20 cellular contexts compared by ENCODE assay signal in the genomic region with DNA sequence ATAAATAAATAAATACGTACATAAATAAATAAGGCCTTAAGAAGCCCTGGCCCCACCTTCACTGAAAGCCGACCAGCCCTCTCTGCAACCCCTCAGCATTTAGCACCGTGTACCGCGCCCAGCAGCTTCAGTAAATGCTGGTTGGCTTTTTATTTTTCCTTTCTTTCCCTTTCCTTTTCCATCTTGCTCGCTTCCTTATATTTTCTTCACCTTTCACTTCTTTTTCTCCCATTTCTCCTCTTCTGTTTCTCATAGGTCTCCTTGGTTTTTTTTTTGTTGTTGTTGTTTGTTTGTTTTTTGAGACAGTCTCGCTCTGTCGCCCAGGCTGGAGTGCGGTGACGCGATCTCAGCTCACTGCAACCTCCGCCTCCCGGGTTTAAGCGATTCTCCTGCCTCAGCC. TPM values are rescaled to one million over a fixed set of nuclear protein-coding genes. Genes with fewer than 3 reads are reported as not detected.
"Had no signal": no experiment of that assay in that cellular context is flagged by ENCODE, and none has a peak within 500 bp of the region (broad histone marks: within the 10 kb centered on the region; RNA-seq: fewer than 3 reads in every experiment).

No MANE protein-coding gene starts in this region.

- H3K27me3 ChIP-seq: adrenal gland, right lobe of liver, thyroid gland had no signal

- H3K36me3 Mint-ChIP-seq: activated naive CD4-positive, alpha-beta T cell treated with anti-CD3 and anti-CD28 coated beads, Interleukin-2, amount 10 ng/mL, durations not matched to agents 7 days and 5 days had no signal

- H3K4me1 Mint-ChIP-seq: activated CD4-positive, alpha-beta T cell treated with anti-CD3 and anti-CD28 coated beads for 36 hours had no signal

- H3K9me3 ChIP-seq: adrenal gland, mucosa of descending colon, pancreas, right lobe of liver, thyroid gland had no signal

- H3K36me3 ChIP-seq: adrenal gland, pancreas, right lobe of liver, thyroid gland had no signal

- H3K27ac Mint-ChIP-seq: activated CD8-positive, alpha-beta T cell treated with anti-CD3 and anti-CD28 coated beads for 36 hours; activated naive CD4-positive, alpha-beta T cell treated with anti-CD3 and anti-CD28 coated beads, Interleukin-2, amount 10 ng/mL, durations not matched to agents 7 days and 5 days; activated T-cell treated with anti-CD3 and anti-CD28 coated beads, Interleukin-2, amount 50 U/mL, for 24 hours; activated T-helper 2 cell treated with anti-CD3 and anti-CD28 coated beads, Interferon-gamma antibody, Interleukin-2, Interleukin-4, amounts not matched to agents 10 μg/mL and 5 μg/mL and 100 μg/mL, durations not matched to agents 14 hours and 24 hours and 36 hours had no signal

- DNase-seq: activated T-cell treated with anti-CD3 and anti-CD28 coated beads, Interleukin-2, amount 50 U/mL, for 24 hours; effector CD4-positive, alpha-beta T cell; pancreas; stimulated activated CD4-positive, alpha-beta T cell treated with anti-CD3 and anti-CD28 coated beads, Interleukin-4, amount 100 ng/mL, for 1 hour had no signal

- H3K27ac ChIP-seq: adrenal gland, pancreas, right lobe of liver, thyroid gland had no signal

- H3K9me3 Mint-ChIP-seq: activated naive CD4-positive, alpha-beta T cell treated with anti-CD3 and anti-CD28 coated beads, Interleukin-2, amount 10 ng/mL, durations not matched to agents 7 days and 5 days; activated T-cell treated with anti-CD3 and anti-CD28 coated beads, Interleukin-2, amount 50 U/mL, for 24 hours; activated T-helper 2 cell treated with anti-CD3 and anti-CD28 coated beads, Interferon-gamma antibody, Interleukin-2, Interleukin-4, amounts not matched to agents 10 μg/mL and 5 μg/mL and 100 μg/mL, durations not matched to agents 14 hours and 24 hours and 36 hours had no signal

- H3K4me3 ChIP-seq: mucosa of descending colon, smooth muscle cell had no signal

- H3K4me1 ChIP-seq: adrenal gland, pancreas, right lobe of liver, thyroid gland had no signal

RNA-seq across cellular contexts. Expression of gene ZAN, which starts 11.2 kb away (rescaled TPM):
- total RNA-seq: activated CD4-positive, alpha-beta T cell treated with anti-CD3 and anti-CD28 coated beads for 36 hours; activated CD8-positive, alpha-beta T cell treated with anti-CD3 and anti-CD28 coated beads for 36 hours; activated T-helper 2 cell treated with anti-CD3 and anti-CD28 coated beads, Interferon-gamma antibody, Interleukin-2, Interleukin-4, amounts not matched to agents 10 μg/mL and 5 μg/mL and 100 μg/mL, durations not matched to agents 14 hours and 24 hours and 36 hours; adrenal gland; cerebellum; frontal cortex; kidney epithelial cell; left ventricle myocardium superior; mucosa of descending colon; naive thymus-derived CD4-positive, alpha-beta T cell; pulmonary artery endothelial cell; smooth muscle cell; T-helper 2 cell treated with Interferon-gamma antibody and Interleukin-4, amounts not matched to agents 100 ng/mL and 5 ng/mL, for 36 hours had no signal
- polyA plus RNA-seq: adrenal gland; naive thymus-derived CD4-positive, alpha-beta T cell; smooth muscle cell had no signal

RNA-seq across cellular contexts. Expression of gene EPO, which starts 24.3 kb away (rescaled TPM):
- total RNA-seq: activated CD4-positive, alpha-beta T cell treated with anti-CD3 and anti-CD28 coated beads for 36 hours; activated CD8-positive, alpha-beta T cell treated with anti-CD3 and anti-CD28 coated beads for 36 hours; activated T-helper 2 cell treated with anti-CD3 and anti-CD28 coated beads, Interferon-gamma antibody, Interleukin-2, Interleukin-4, amounts not matched to agents 10 μg/mL and 5 μg/mL and 100 μg/mL, durations not matched to agents 14 hours and 24 hours and 36 hours; adrenal gland; cerebellum; frontal cortex; kidney epithelial cell; left ventricle myocardium superior; mucosa of descending colon; naive thymus-derived CD4-positive, alpha-beta T cell; pulmonary artery endothelial cell; smooth muscle cell; T-helper 2 cell treated with Interferon-gamma antibody and Interleukin-4, amounts not matched to agents 100 ng/mL and 5 ng/mL, for 36 hours; thyroid gland had no signal
- polyA plus RNA-seq: naive thymus-derived CD4-positive, alpha-beta T cell; smooth muscle cell had no signal
